13 cellular contexts compared by ENCODE assay signal in the genomic region with DNA sequence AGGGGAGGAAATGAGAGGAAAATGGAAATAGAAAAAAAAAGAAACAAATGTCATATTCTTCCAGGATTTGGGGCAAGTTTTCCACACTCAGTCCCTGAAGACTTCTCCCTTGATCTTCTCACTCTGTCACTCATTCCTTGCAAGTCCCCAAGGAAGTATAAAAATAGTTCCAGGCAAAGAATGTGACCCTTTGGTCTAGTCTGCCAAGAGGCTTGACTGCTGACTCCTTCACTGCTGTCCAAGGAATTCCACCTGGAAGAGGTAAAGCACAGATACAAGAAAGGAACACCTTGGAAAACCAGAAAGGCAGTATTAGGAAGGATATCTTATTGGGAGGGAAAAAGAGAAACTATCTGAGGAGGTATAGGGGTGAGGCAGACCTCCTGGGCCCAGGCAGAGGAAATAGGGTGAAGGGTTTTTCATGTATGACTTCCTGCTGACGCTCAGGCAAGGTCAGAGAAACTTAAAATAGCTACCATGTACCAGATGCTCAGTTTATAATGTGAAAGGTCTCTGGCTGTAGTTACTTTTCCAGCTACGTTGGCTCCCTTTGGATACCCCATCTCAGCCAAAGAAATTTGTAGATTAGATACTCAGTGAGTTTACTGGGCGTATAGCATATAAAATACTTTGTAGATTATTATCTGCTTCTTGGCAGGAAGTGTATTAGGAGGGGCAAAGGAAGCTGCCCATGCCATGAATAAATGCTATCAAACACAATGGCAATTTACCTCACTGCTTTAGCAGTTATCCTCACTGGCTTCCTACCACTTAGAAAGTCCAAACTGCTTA. TPM values are rescaled to one million over a fixed set of nuclear protein-coding genes. Genes with fewer than 3 reads are reported as not detected.
DNase-seq lines count a peak whose midpoint lies in the region; ATAC-seq and TF ChIP-seq lines count a peak whose summit lies in the region.
"Had no signal": no experiment of that assay in that cellular context is flagged by ENCODE, and none has a peak within 500 bp of the region (broad histone marks: within the 10 kb centered on the region; RNA-seq: fewer than 3 reads in every experiment).

No MANE protein-coding gene starts in this region.

- no peak overlapping the region for H2AFZ ChIP-seq in trophoblast cell (ENCODE audit: insufficient read depth, low read length, poor library complexity)

- H2BK120ac ChIP-seq in trophoblast cell (ENCODE audit: insufficient read depth, low read length, poor library complexity) = no peak overlapping the region

- peaks cover 16% of the 10 kb centered on the region for H3K79me1 ChIP-seq in trophoblast cell (ENCODE audit: low read length)

- H3K14ac ChIP-seq in trophoblast cell (ENCODE audit: low read length) = no peak overlapping the region

- no peak overlapping the region for H3K4me2 ChIP-seq in trophoblast cell (ENCODE audit: low read length)

- no peak overlapping the region for H3K18ac ChIP-seq in trophoblast cell (ENCODE audit: low read length)

- ATAC-seq in HG03097 (IDR thresholded peaks at IDR 0.05; ENCODE audit: low FRiP score, unreplicated experiment) = no peak
- no peak for ATAC-seq in GM19463 (IDR thresholded peaks at IDR 0.05; ENCODE audit: unreplicated experiment)

- TF ChIP-seq CTCF in endothelial cell (IDR thresholded peaks at IDR 0.05; ENCODE audit: unreplicated experiment) (no peak), WERI-Rb-1 (IDR thresholded peaks at IDR 0.05; ENCODE audit: low read depth, low read length) (no peak)

- H3K79me2 ChIP-seq in trophoblast cell (ENCODE audit: control insufficient read depth, insufficient read depth, low read length, poor library complexity) = no peaks in the 10 kb centered on the region

- no peak overlapping the region for H2AK5ac ChIP-seq in trophoblast cell (ENCODE audit: low read length)

- no peaks in the 10 kb centered on the region for H3K9me3 Mint-ChIP-seq in endothelial cell (ENCODE audit: unreplicated experiment)

- no peak overlapping the region for H2BK5ac ChIP-seq in trophoblast cell (ENCODE audit: low read depth, low read length, poor library complexity)

- no peak overlapping the region for H3K9ac ChIP-seq in trophoblast cell (ENCODE audit: low read length)

- H4K12ac ChIP-seq in trophoblast cell (ENCODE audit: low read depth, low read length) = no peak overlapping the region

- H3K27me3 ChIP-seq in trophoblast cell (ENCODE audit: insufficient read depth, low read length) = no peaks in the 10 kb centered on the region
- H3K27me3 ChIP-seq in WERI-Rb-1 (ENCODE audit: insufficient read depth, low read depth, severe bottlenecking) = peaks cover 2% of the 10 kb centered on the region
- H3K27me3 ChIP-seq: transverse colon had no signal

- H3K4me3 Mint-ChIP-seq in endothelial cell (ENCODE audit: unreplicated experiment) = peak overlapping the region; percentile 26

- H3K9me3 ChIP-seq in trophoblast cell (ENCODE audit: insufficient read depth, low read depth, low read length) (no peaks in the 10 kb centered on the region), WERI-Rb-1 (ENCODE audit: severe bottlenecking) (no peaks in the 10 kb centered on the region)
- H3K9me3 ChIP-seq: neutrophil, transverse colon had no signal

- H3K27ac ChIP-seq in trophoblast cell (ENCODE audit: low read depth, low read length) (peak overlapping the region; percentile 71), WERI-Rb-1 (no peak overlapping the region)
- H3K27ac ChIP-seq: neutrophil, transverse colon had no signal

- peak overlapping the region; percentile 49 for H3K27ac Mint-ChIP-seq in endothelial cell (ENCODE audit: unreplicated experiment)

- H3K4me3 ChIP-seq in trophoblast cell (ENCODE audit: low read depth, low read length) (no peak overlapping the region), WERI-Rb-1 (ENCODE audit: low read depth, low read length) (no peak overlapping the region)
- H3K4me3 ChIP-seq: transverse colon had no signal

- H2BK12ac ChIP-seq in trophoblast cell (ENCODE audit: low read length) = no peak overlapping the region

- H4K91ac ChIP-seq in trophoblast cell (ENCODE audit: low read depth, low read length) = no peak overlapping the region

- WGBS in trophoblast cell (ENCODE audit: extremely low coverage, insufficient coverage, insufficient read length) = no CpG with 5 or more reads among the region's 3 CpGs

- H3K23ac ChIP-seq in trophoblast cell (ENCODE audit: low read length) = no peak overlapping the region

- peaks cover 55% of the 10 kb centered on the region for H3K4me1 Mint-ChIP-seq in endothelial cell (ENCODE audit: unreplicated experiment)

- no peak overlapping the region for H4K8ac ChIP-seq in trophoblast cell (ENCODE audit: low read depth, low read length)

- DNase-seq in EH (ENCODE audit: low read depth) (peak; percentile 36), NAMALWA (ENCODE audit: low spot score) (peak; percentile 53), endothelial cell (ENCODE audit: low spot score) (no peak), trophoblast cell (peak; percentile 22 to 63), WERI-Rb-1 (no peak)
- DNase-seq: activated gamma-delta T cell treated with Interleukin-2 at 50 U/mL for 16 hours; effector CD8-positive, alpha-beta T cell; NCI-H1436; stimulated activated CD4-positive, alpha-beta T cell treated with anti-CD3 and anti-CD28 coated beads, Interleukin-4, amount 100 ng/mL, for 24 hours; transverse colon had no signal

- peaks cover 56% of the 10 kb centered on the region for H3K36me3 Mint-ChIP-seq in endothelial cell (ENCODE audit: low read depth, unreplicated experiment)

- H3K36me3 ChIP-seq in trophoblast cell (ENCODE audit: control insufficient read depth in 1 of 2, insufficient read depth in 2 of 2, low read length in 2 of 2) = no peaks in the 10 kb centered on the region
- no peaks in the 10 kb centered on the region for H3K36me3 ChIP-seq in WERI-Rb-1
- H3K36me3 ChIP-seq: neutrophil, transverse colon had no signal

- peaks cover 5% of the 10 kb centered on the region for H3K27me3 Mint-ChIP-seq in endothelial cell (ENCODE audit: unreplicated experiment)

- peaks cover 26 to 33% of the 10 kb centered on the region in 2 experiments for H3K4me1 ChIP-seq in trophoblast cell (ENCODE audit: control insufficient read depth in 1 of 2, insufficient read depth in 2 of 2, low read length in 2 of 2)
- H3K4me1 ChIP-seq: transverse colon had no signal

- H3K4ac ChIP-seq in trophoblast cell (ENCODE audit: low read depth, low read length) = no peak overlapping the region

RNA-seq across cellular contexts. Expression of gene GJA5, which starts 2.0 kb away (rescaled TPM):
- 189 TPM for total RNA-seq in endothelial cell (ENCODE audit: unreplicated experiment)
- 32.7 and 38.5 TPM in 2 replicates for polyA plus RNA-seq in trophoblast cell (2013)

Comparison
In these comparisons a context has a peak if more than half of its experiments do, and no peak if none do; other contexts are left out.
1. DNase-seq: peak in EH (single experiment), NAMALWA (single experiment) and trophoblast cell (2 of 2); none in endothelial cell (single experiment) and WERI-Rb-1 (single experiment).